ENCODE assay signal across 20 cellular contexts in the genomic region with DNA sequence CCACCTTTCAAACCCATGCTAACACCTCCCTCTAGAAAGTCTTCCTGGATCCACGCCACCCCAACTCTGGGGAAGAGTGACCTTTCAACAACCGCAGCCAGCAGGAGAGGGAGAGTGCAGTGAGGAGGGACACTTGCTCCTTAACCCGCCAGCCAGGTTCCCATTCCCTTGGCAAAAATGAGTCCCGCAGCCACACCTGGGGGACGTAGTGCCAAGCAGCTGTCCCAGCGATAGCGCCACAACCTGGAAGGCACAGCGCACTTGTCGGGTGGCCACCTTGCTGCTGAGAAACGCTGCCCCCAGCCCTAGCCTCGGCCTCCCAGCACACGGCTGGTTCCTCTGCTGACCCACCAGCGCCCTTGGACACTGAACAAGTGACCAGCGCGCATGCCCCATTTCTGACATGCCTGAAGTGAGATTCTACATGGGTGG.
DNase-seq lines count a peak whose midpoint lies in the region; ATAC-seq and TF ChIP-seq lines count a peak whose summit lies in the region.
"Had no signal": no experiment of that assay in that cellular context is flagged by ENCODE, and none has a peak within 500 bp of the region (broad histone marks: within the 10 kb centered on the region; RNA-seq: fewer than 3 reads in every experiment).

No MANE protein-coding gene starts in this region.

- 0 out of 2 replicates have a peak, but pooled peaks cover 3% of the 10 kb centered on the region for H3K79me2 ChIP-seq in MM.1S (ENCODE audit: low read length)

- H3K9me3 Mint-ChIP-seq in naive thymus-derived CD8-positive, alpha-beta T cell, result no peaks in the 10 kb centered on the region
- H3K9me3 Mint-ChIP-seq: activated T-helper 17 cell treated with anti-CD3 and anti-CD28 coated beads, Interleukin-2, amount 50 U/mL, for 72 hours; memory B cell; naive B cell; WTC11 had no signal

- H3K9me3 ChIP-seq in right atrium auricular region (no peaks in the 10 kb centered on the region), left ventricle myocardium inferior (replicated peaks) (no peaks in the 10 kb centered on the region), MM.1S (replicated peaks; ENCODE audit: insufficient read depth, low read length) (no peaks in the 10 kb centered on the region)
- H3K9me3 ChIP-seq: Caco-2, prostate gland, testis had no signal

- H3K36me3 ChIP-seq in right atrium auricular region (no peaks in the 10 kb centered on the region), left ventricle myocardium inferior (no peaks in the 10 kb centered on the region), MM.1S (replicated peaks; ENCODE audit: insufficient read depth, low read length) (no peaks in the 10 kb centered on the region)
- H3K36me3 ChIP-seq: cardiac muscle cell, prostate gland had no signal

- H3K36me3 Mint-ChIP-seq in naive thymus-derived CD8-positive, alpha-beta T cell, result no peaks in the 10 kb centered on the region
- H3K36me3 Mint-ChIP-seq: memory B cell, naive B cell, WTC11 had no signal

- POLR2A ChIA-PET in naive thymus-derived CD8-positive, alpha-beta T cell (lab: Charles Lee), result interaction anchor here (4.8 to 5.2 kb wide), 2 partner anchors 10 to 12 kb away, joined by 39 to 56 read pairs; no protein-coding TSS in a partner anchor

- no peak for ATAC-seq in naive thymus-derived CD8-positive, alpha-beta T cell
- ATAC-seq in HG02981 (IDR thresholded peaks at IDR 0.05; ENCODE audit: unreplicated experiment), result no peak
- no peak for ATAC-seq in HG02970 (IDR thresholded peaks at IDR 0.05; ENCODE audit: low FRiP score, unreplicated experiment)
- ATAC-seq: activated T-helper 17 cell treated with anti-CD3 and anti-CD28 coated beads, Interleukin-2, amount 50 U/mL, for 72 hours had no signal

- peak overlapping the region; percentile 88 to 100 (median 100) for H3K27ac Mint-ChIP-seq in naive thymus-derived CD8-positive, alpha-beta T cell
- H3K27ac Mint-ChIP-seq: activated T-helper 17 cell treated with anti-CD3 and anti-CD28 coated beads, Interleukin-2, amount 50 U/mL, for 72 hours; memory B cell; WTC11 had no signal

- peaks cover 34% of the 10 kb centered on the region for H3F3A ChIP-seq in MM.1S (ENCODE audit: insufficient read depth, low read length)

- H3K4me3 ChIP-seq in right atrium auricular region, result no peak overlapping the region
- no peak overlapping the region for H3K4me3 ChIP-seq in left ventricle myocardium inferior
- peak overlapping the region; percentile 64; the same call in 1 of the 2 replicates for H3K4me3 ChIP-seq in MM.1S (ENCODE audit: low read length)
- H3K4me3 ChIP-seq: cardiac muscle cell, prostate gland, testis had no signal

- H3K9ac ChIP-seq in MM.1S (ENCODE audit: low read length), result peak overlapping the region; percentile 100

- H3K27me3 Mint-ChIP-seq in naive thymus-derived CD8-positive, alpha-beta T cell, result peaks cover 0 to 2% (median 0%) of the 10 kb centered on the region in 5 donors

- H3K27ac ChIP-seq in right atrium auricular region (no peak overlapping the region), left ventricle myocardium inferior (replicated peaks) (no peak overlapping the region), MM.1S (ENCODE audit: low read length) (peak overlapping the region; percentile 99)
- H3K27ac ChIP-seq: cardiac muscle cell, prostate gland, testis had no signal

- no peak overlapping the region for H2AFZ ChIP-seq in MM.1S (ENCODE audit: low read length)

- peaks cover 17 to 69% (median 62%) of the 10 kb centered on the region in 4 donors for H3K4me1 Mint-ChIP-seq in naive thymus-derived CD8-positive, alpha-beta T cell

- intact Hi-C loops in left ventricle myocardium inferior (cut with micrococcal nuclease), result no loop called here

- DNase-seq in right atrium auricular region (ENCODE audit: low spot score) (peak; percentile 28), left ventricle myocardium inferior (no peak), MM.1S (no peak), NCI-H2227 (lab: John Stamatoyannopoulos, UW; ENCODE audit: unreplicated experiment) (no peak)
- DNase-seq in naive thymus-derived CD8-positive, alpha-beta T cell, result peak in 2 of 10 donors; percentile 13 to 62
- DNase-seq: amniotic stem cell, erythroblast, hypothalamus, naive B cell, NCI-H524, SHP77 treated with DMSO at 0.1 percent for 48 hours, testis had no signal

- no peaks in the 10 kb centered on the region for H4K20me1 ChIP-seq in MM.1S (ENCODE audit: insufficient read depth, low read length)

- peak overlapping the region; percentile 100 for H3K4me2 ChIP-seq in MM.1S (ENCODE audit: low read depth, low read length)

- H3K4me1 ChIP-seq in right atrium auricular region, result no peaks in the 10 kb centered on the region
- H3K4me1 ChIP-seq in left ventricle myocardium inferior, result no peaks in the 10 kb centered on the region
- H3K4me1 ChIP-seq in MM.1S (ENCODE audit: low read length), result peaks cover 42% of the 10 kb centered on the region
- H3K4me1 ChIP-seq: Caco-2, prostate gland, testis had no signal

- H3K9me2 ChIP-seq in MM.1S (replicated peaks; ENCODE audit: insufficient read depth, low read length), result no peaks in the 10 kb centered on the region

- H3K27me3 ChIP-seq in right atrium auricular region (no peaks in the 10 kb centered on the region), left ventricle myocardium inferior (ENCODE audit: low read depth) (no peaks in the 10 kb centered on the region), MM.1S (replicated peaks; ENCODE audit: insufficient read depth, low read length) (no peaks in the 10 kb centered on the region)
- H3K27me3 ChIP-seq: cardiac muscle cell, testis had no signal

- H3K4me3 Mint-ChIP-seq in naive thymus-derived CD8-positive, alpha-beta T cell, result peak overlapping the region; percentile 50 to 95 (median 86)
- H3K4me3 Mint-ChIP-seq: memory B cell, WTC11 had no signal

- no peak for TF ChIP-seq CTCF in right atrium auricular region (IDR thresholded peaks at IDR 0.05)
- TF ChIP-seq CTCF in left ventricle myocardium inferior (IDR thresholded peaks at IDR 0.05; ENCODE audit: borderline replicate concordance), result no peak
- TF ChIP-seq CTCF in MM.1S (IDR thresholded peaks at IDR 0.05; ENCODE audit: low read length), result no peak
